In genomic region chr7:44257213-44257612, GRCh38 we compare ENCODE assay signal across 8 cellular contexts. TPM values are rescaled to one million over a fixed set of nuclear protein-coding genes. Genes with fewer than 3 reads are reported as not detected.
A peak's percentile ranks its signal among the peaks of the same experiment; 100 is the strongest.
DNase-seq lines count a peak whose midpoint lies in the region; ATAC-seq and TF ChIP-seq lines count a peak whose summit lies in the region.

No MANE protein-coding gene starts in this region.

- H3K27me3 ChIP-seq in right lobe of liver (no peaks in the 10 kb centered on the region), suprapubic skin (no peaks in the 10 kb centered on the region), mammary epithelial cell (ENCODE audit: insufficient read depth, low read length) (no peaks in the 10 kb centered on the region)

- H3K27ac ChIP-seq in right lobe of liver: peak overlapping the region; percentile 30 to 75 (median 37)
- peak overlapping the region; percentile 15 for H3K27ac ChIP-seq in suprapubic skin
- H3K27ac ChIP-seq in mammary epithelial cell (ENCODE audit: insufficient read depth, low read depth, low read length): no peak overlapping the region

- H3K79me2 ChIP-seq in mammary epithelial cell (ENCODE audit: insufficient read depth, low read length): no peaks in the 10 kb centered on the region

- no peak for ATAC-seq in activated T-cell treated with anti-CD3 and anti-CD28 coated beads, Interleukin-2, amount 50 U/mL, for 72 hours (replicated peaks in 1 of 2)
- ATAC-seq in activated naive CD8-positive, alpha-beta T cell treated with anti-CD3 and anti-CD28 coated beads, Interleukin-2, amount 10 ng/mL, durations not matched to agents 7 days and 5 days (ENCODE audit: low read depth): no peak
- ATAC-seq in right lobe of liver: no peak

- TF ChIP-seq CTCF in right lobe of liver (IDR thresholded peaks at IDR 0.05) (no peak), suprapubic skin (IDR thresholded peaks at IDR 0.05) (no peak), mammary epithelial cell (conservative IDR thresholded peaks at IDR 0.05 in 1 of 2, IDR thresholded peaks at IDR 0.05 in 1 of 2; ENCODE audit: extremely low read depth in 1 of 2, insufficient read depth in 1 of 2, low read depth in 1 of 2, low read length in 2 of 2) (no peak)

- in situ Hi-C loops in mammary epithelial cell (cut with MboI; ENCODE audit: low sequenced_read_pairs in 2 of 2): no loop called here

- H3K36me3 ChIP-seq in right lobe of liver (no peaks in the 10 kb centered on the region), suprapubic skin (no peaks in the 10 kb centered on the region), mammary epithelial cell (ENCODE audit: insufficient read depth, low read length) (no peaks in the 10 kb centered on the region)

- WGBS in right lobe of liver (ENCODE audit: insufficient coverage, low coverage, low lambda C conversion rate, missing lambda C conversion rate): no CpG with 5 or more reads among the region's 6 CpGs
- 82% methylated on average over 2 of the region's 6 CpGs for WGBS in suprapubic skin
- WGBS in mammary epithelial cell (ENCODE audit: low coverage, missing lambda C conversion rate): 98% methylated on average over 5 of the region's 6 CpGs

- TF ChIP-seq EP300 in suprapubic skin (IDR thresholded peaks at IDR 0.05): no peak

- DNase-seq in activated T-cell treated with anti-CD3 and anti-CD28 coated beads, Interleukin-2, amount 50 U/mL, for 72 hours: no peak
- DNase-seq in activated T-cell treated with anti-CD3 and anti-CD28 coated beads, Interleukin-2, amount 50 U/mL, for 1 hour: no peak
- no peak for DNase-seq in activated naive CD8-positive, alpha-beta T cell treated with anti-CD3 and anti-CD28 coated beads, Interleukin-2, amount 10 ng/mL, durations not matched to agents 7 days and 5 days
- DNase-seq in right lobe of liver (no peak), suprapubic skin (ENCODE audit: low spot score in 2 of 2) (no peak), NCI-H128 (lab: John Stamatoyannopoulos, UW; ENCODE audit: unreplicated experiment) (no peak), mammary epithelial cell (no peak), DMS53 (lab: John Stamatoyannopoulos, UW) (no peak)

- H2AFZ ChIP-seq in mammary epithelial cell (ENCODE audit: low read depth, low read length): no peak overlapping the region

- H3K9me3 ChIP-seq in right lobe of liver (no peaks in the 10 kb centered on the region), suprapubic skin (no peaks in the 10 kb centered on the region), mammary epithelial cell (replicated peaks; ENCODE audit: insufficient read depth, low read length) (no peaks in the 10 kb centered on the region)

- intact Hi-C loops in right lobe of liver (cut with DNase I) (no loop called here), mammary epithelial cell (cut with micrococcal nuclease) (no loop called here)

- no peak overlapping the region for H3K9ac ChIP-seq in mammary epithelial cell (ENCODE audit: insufficient read depth, low read length)

- H3K9me3 Mint-ChIP-seq in activated T-cell treated with anti-CD3 and anti-CD28 coated beads, Interleukin-2, amount 50 U/mL, for 72 hours: peaks cover 0 to 4% of the 10 kb centered on the region in 2 donors
- H3K9me3 Mint-ChIP-seq in activated naive CD8-positive, alpha-beta T cell treated with anti-CD3 and anti-CD28 coated beads, Interleukin-2, amount 10 ng/mL, durations not matched to agents 7 days and 5 days: peaks cover 7% of the 10 kb centered on the region

- H3K4me1 ChIP-seq in right lobe of liver: peaks cover 0 to 5% (median 0%) of the 10 kb centered on the region in 4 donors
- H3K4me1 ChIP-seq in suprapubic skin: peaks cover 32% of the 10 kb centered on the region
- H3K4me1 ChIP-seq in mammary epithelial cell (ENCODE audit: insufficient read depth, low read length): peaks cover 33% of the 10 kb centered on the region

- peaks cover 45% of the 10 kb centered on the region for H3K4me1 Mint-ChIP-seq in activated T-cell treated with anti-CD3 and anti-CD28 coated beads, Interleukin-2, amount 50 U/mL, for 72 hours (ENCODE audit: low read depth)
- peaks cover 20% of the 10 kb centered on the region for H3K4me1 Mint-ChIP-seq in activated naive CD8-positive, alpha-beta T cell treated with anti-CD3 and anti-CD28 coated beads, Interleukin-2, amount 10 ng/mL, durations not matched to agents 7 days and 5 days

- CTCF ChIA-PET in mammary epithelial cell (lab: Charles Lee; ENCODE audit: low non-redundant PET): no interaction called here

- no peaks in the 10 kb centered on the region for H3K27me3 Mint-ChIP-seq in activated T-cell treated with anti-CD3 and anti-CD28 coated beads, Interleukin-2, amount 50 U/mL, for 72 hours (ENCODE audit: low read depth)
- H3K27me3 Mint-ChIP-seq in activated naive CD8-positive, alpha-beta T cell treated with anti-CD3 and anti-CD28 coated beads, Interleukin-2, amount 10 ng/mL, durations not matched to agents 7 days and 5 days: no peaks in the 10 kb centered on the region

- TF ChIP-seq POLR2A in right lobe of liver (IDR thresholded peaks at IDR 0.05) (no peak), suprapubic skin (IDR thresholded peaks at IDR 0.05) (no peak)

- H4K20me1 ChIP-seq in mammary epithelial cell (ENCODE audit: insufficient read depth, low read length): no peaks in the 10 kb centered on the region

- POLR2A ChIA-PET in activated naive CD8-positive, alpha-beta T cell treated with anti-CD3 and anti-CD28 coated beads, Interleukin-2, amount 10 ng/mL, durations not matched to agents 7 days and 5 days (lab: Charles Lee): interaction anchor here (1.0 to 1.8 kb wide), 7 partner anchors 11 to 309 kb away, joined by 3 to 9 read pairs (median 5); partner anchors contain the start of genes NUDCD3 and YKT6

- peak overlapping the region; percentile 33 for H3K27ac Mint-ChIP-seq in activated T-cell treated with anti-CD3 and anti-CD28 coated beads, Interleukin-2, amount 50 U/mL, for 72 hours
- H3K27ac Mint-ChIP-seq in activated naive CD8-positive, alpha-beta T cell treated with anti-CD3 and anti-CD28 coated beads, Interleukin-2, amount 10 ng/mL, durations not matched to agents 7 days and 5 days: peak overlapping the region; percentile 96

- H3K4me2 ChIP-seq in mammary epithelial cell (ENCODE audit: insufficient read depth, low read depth, low read length): no peak overlapping the region

- BruUV-seq in mammary epithelial cell (replicated peaks; lab: Mats Ljungman, UMichigan): no TSS peak

- no peak overlapping the region for H3K4me3 Mint-ChIP-seq in activated T-cell treated with anti-CD3 and anti-CD28 coated beads, Interleukin-2, amount 50 U/mL, for 72 hours
- no peak overlapping the region for H3K4me3 Mint-ChIP-seq in activated naive CD8-positive, alpha-beta T cell treated with anti-CD3 and anti-CD28 coated beads, Interleukin-2, amount 10 ng/mL, durations not matched to agents 7 days and 5 days

- H3K4me3 ChIP-seq in right lobe of liver (no peak overlapping the region), suprapubic skin (no peak overlapping the region), mammary epithelial cell (replicated peaks in 1 of 3; ENCODE audit: insufficient read depth in 1 of 3, low read depth in 2 of 3, low read length in 3 of 3) (no peak overlapping the region)

- dilution Hi-C loops in mammary epithelial cell (cut with HindIII; ENCODE audit: low sequenced_read_pairs): no loop called here

- no peaks in the 10 kb centered on the region for H3K36me3 Mint-ChIP-seq in activated T-cell treated with anti-CD3 and anti-CD28 coated beads, Interleukin-2, amount 50 U/mL, for 72 hours (ENCODE audit: insufficient read depth in 2 of 2)
- H3K36me3 Mint-ChIP-seq in activated naive CD8-positive, alpha-beta T cell treated with anti-CD3 and anti-CD28 coated beads, Interleukin-2, amount 10 ng/mL, durations not matched to agents 7 days and 5 days: no peaks in the 10 kb centered on the region

RNA-seq across cellular contexts. Expression of gene YKT6, which starts 56.4 kb away (rescaled TPM):
- 10 to 100 TPM; 66.0 to 72.3 TPM for total RNA-seq in activated T-cell treated with anti-CD3 and anti-CD28 coated beads, Interleukin-2, amount 50 U/mL, for 72 hours
- 10 to 100 TPM; 58.9 to 62.4 TPM for total RNA-seq in activated naive CD8-positive, alpha-beta T cell treated with anti-CD3 and anti-CD28 coated beads, Interleukin-2, amount 10 ng/mL, durations not matched to agents 7 days and 5 days
- 10 to 100 TPM; 15.0 to 23.8 (median 19.2) TPM for total RNA-seq in right lobe of liver
- 10 to 100 TPM; 40.6 to 52.1 (median 43.5) TPM for total RNA-seq in suprapubic skin
- 100 to 1,000 TPM; 105 to 133 TPM for total RNA-seq in mammary epithelial cell
- polyA plus RNA-seq in mammary epithelial cell: 105 TPM
- polyA minus RNA-seq in mammary epithelial cell: 218 TPM
